ENCODE assay signal across 8 cellular contexts in genomic region chr1:37473431-37474050, GRCh38. TPM values are rescaled to one million over a fixed set of nuclear protein-coding genes. Genes with fewer than 3 reads are reported as not detected.
DNase-seq lines count a peak whose midpoint lies in the region; ATAC-seq and TF ChIP-seq lines count a peak whose summit lies in the region.

No MANE protein-coding gene starts in this region.

- no peak overlapping the region for H2BK120ac ChIP-seq in trophoblast cell (ENCODE audit: insufficient read depth, low read length, poor library complexity)

- H3K9ac ChIP-seq in trophoblast cell (ENCODE audit: low read length) = peak overlapping the region; percentile 81

- H3K14ac ChIP-seq in trophoblast cell (ENCODE audit: low read length) = peak overlapping the region; percentile 7

- H3K27ac Mint-ChIP-seq in CD14-positive monocyte (peak overlapping the region; percentile 12 to 96 (median 73)), IgD-negative memory B cell (peak overlapping the region; percentile 73 to 92 (median 89))
- H3K27ac Mint-ChIP-seq in activated T-helper 2 cell treated with anti-CD3 and anti-CD28 coated beads, Interferon-gamma antibody, Interleukin-2, Interleukin-4, amounts not matched to agents 10 μg/mL and 5 μg/mL and 100 μg/mL, durations not matched to agents 14 hours and 24 hours and 36 hours = peak overlapping the region; percentile 85

- WGBS in trophoblast cell (ENCODE audit: extremely low coverage, insufficient coverage, insufficient read length) = no CpG with 5 or more reads among the region's 12 CpGs

- H2AFZ ChIP-seq in trophoblast cell (ENCODE audit: insufficient read depth, low read length, poor library complexity) = peak overlapping the region; percentile 4

- H3K36me3 Mint-ChIP-seq in CD14-positive monocyte = peaks cover 20% of the 10 kb centered on the region in 2 donors
- H3K36me3 Mint-ChIP-seq in IgD-negative memory B cell = peaks cover 12% of the 10 kb centered on the region
- H3K36me3 Mint-ChIP-seq in activated T-helper 2 cell treated with anti-CD3 and anti-CD28 coated beads, Interferon-gamma antibody, Interleukin-2, Interleukin-4, amounts not matched to agents 10 μg/mL and 5 μg/mL and 100 μg/mL, durations not matched to agents 14 hours and 24 hours and 36 hours (ENCODE audit: low read depth) = peaks cover 37% of the 10 kb centered on the region

- no peak overlapping the region for H3K27ac ChIP-seq in trophoblast cell (ENCODE audit: low read depth, low read length)

- no peaks in the 10 kb centered on the region for H3K27me3 ChIP-seq in trophoblast cell (ENCODE audit: insufficient read depth, low read length)

- peak overlapping the region; percentile 80 for H2BK12ac ChIP-seq in trophoblast cell (ENCODE audit: low read length)

- H4K8ac ChIP-seq in trophoblast cell (ENCODE audit: low read depth, low read length) = peak overlapping the region; percentile 5

- peak overlapping the region; percentile 81 for H3K4me2 ChIP-seq in trophoblast cell (ENCODE audit: low read length)

- H3K23ac ChIP-seq in trophoblast cell (ENCODE audit: low read length) = no peak overlapping the region

- H3K18ac ChIP-seq in trophoblast cell (ENCODE audit: low read length) = peak overlapping the region; percentile 11

- H3K79me1 ChIP-seq in trophoblast cell (ENCODE audit: low read length) = peaks cover 50% of the 10 kb centered on the region

- peak overlapping the region; percentile 89 for H3K4me3 ChIP-seq in trophoblast cell (ENCODE audit: low read depth, low read length)

- H3K4me1 Mint-ChIP-seq in CD14-positive monocyte (peaks cover 71% of the 10 kb centered on the region), IgD-negative memory B cell (peaks cover 18 to 23% (median 20%) of the 10 kb centered on the region in 3 donors)
- peaks cover 37% of the 10 kb centered on the region for H3K4me1 Mint-ChIP-seq in activated T-helper 2 cell treated with anti-CD3 and anti-CD28 coated beads, Interferon-gamma antibody, Interleukin-2, Interleukin-4, amounts not matched to agents 10 μg/mL and 5 μg/mL and 100 μg/mL, durations not matched to agents 14 hours and 24 hours and 36 hours (ENCODE audit: low read depth)

- peak overlapping the region; percentile 78 to 86 for H3K4me3 Mint-ChIP-seq in CD14-positive monocyte
- peak overlapping the region; percentile 85 to 99 (median 98) for H3K4me3 Mint-ChIP-seq in IgD-negative memory B cell
- peak overlapping the region; percentile 78 for H3K4me3 Mint-ChIP-seq in activated T-helper 2 cell treated with anti-CD3 and anti-CD28 coated beads, Interferon-gamma antibody, Interleukin-2, Interleukin-4, amounts not matched to agents 10 μg/mL and 5 μg/mL and 100 μg/mL, durations not matched to agents 14 hours and 24 hours and 36 hours (ENCODE audit: low read depth)

- H3K9me3 Mint-ChIP-seq in CD14-positive monocyte (no peaks in the 10 kb centered on the region), IgD-negative memory B cell (no peaks in the 10 kb centered on the region)
- no peaks in the 10 kb centered on the region for H3K9me3 Mint-ChIP-seq in activated T-helper 2 cell treated with anti-CD3 and anti-CD28 coated beads, Interferon-gamma antibody, Interleukin-2, Interleukin-4, amounts not matched to agents 10 μg/mL and 5 μg/mL and 100 μg/mL, durations not matched to agents 14 hours and 24 hours and 36 hours

- H3K27me3 Mint-ChIP-seq in CD14-positive monocyte (ENCODE audit: low read depth in 3 of 3) (peaks cover 2 to 15% (median 8%) of the 10 kb centered on the region in 3 donors), IgD-negative memory B cell (no peaks in the 10 kb centered on the region)
- no peaks in the 10 kb centered on the region for H3K27me3 Mint-ChIP-seq in activated T-helper 2 cell treated with anti-CD3 and anti-CD28 coated beads, Interferon-gamma antibody, Interleukin-2, Interleukin-4, amounts not matched to agents 10 μg/mL and 5 μg/mL and 100 μg/mL, durations not matched to agents 14 hours and 24 hours and 36 hours (ENCODE audit: low read depth)

- peak overlapping the region; percentile 36 for H2AK5ac ChIP-seq in trophoblast cell (ENCODE audit: low read length)

- intact Hi-C loops in CD14-positive monocyte (cut with micrococcal nuclease) = loop anchor here in 1 of 2 donors (5.0 to 10.0 kb wide), 2 partner anchors 219 to 1169 kb away; partner anchors contain the start of genes CDCA8 and SH3D21
- intact Hi-C loops in activated T-helper 2 cell treated with anti-CD3 and anti-CD28 coated beads, Interferon-gamma antibody, Interleukin-2, Interleukin-4, amounts not matched to agents 10 μg/mL and 5 μg/mL and 100 μg/mL, durations not matched to agents 14 hours and 24 hours and 36 hours (cut with micrococcal nuclease) = loop anchor here (10.0 kb wide), 4 partner anchors 101 to 1721 kb away; partner anchors contain the start of genes SF3A3 and STK40

- DNase-seq in CD14-positive monocyte (ENCODE audit: low spot score) (no peak), germinal center (ENCODE audit: low spot score) (peak; percentile 53), trophoblast cell (peak in 1 of 2 donors; percentile 38)
- DNase-seq in activated T-helper 2 cell treated with anti-CD3 and anti-CD28 coated beads, Interferon-gamma antibody, Interleukin-2, Interleukin-4, amounts not matched to agents 10 μg/mL and 5 μg/mL and 100 μg/mL, durations not matched to agents 14 hours and 24 hours and 36 hours (ENCODE audit: low spot score) = no peak

- H4K12ac ChIP-seq in trophoblast cell (ENCODE audit: low read depth, low read length) = no peak overlapping the region

- peak overlapping the region; percentile 1 for H3K4ac ChIP-seq in trophoblast cell (ENCODE audit: low read depth, low read length)

- no peak for ATAC-seq in GM21723 (IDR thresholded peaks at IDR 0.05; ENCODE audit: unreplicated experiment)
- ATAC-seq in HG02870 (IDR thresholded peaks at IDR 0.05; ENCODE audit: unreplicated experiment) = no peak
- ATAC-seq in HG03095 (IDR thresholded peaks at IDR 0.05; ENCODE audit: unreplicated experiment) = no peak

- peaks cover 21 to 23% of the 10 kb centered on the region in 2 experiments for H3K36me3 ChIP-seq in trophoblast cell (ENCODE audit: control insufficient read depth in 1 of 2, insufficient read depth in 2 of 2, low read length in 2 of 2)

- peaks cover 51 to 61% of the 10 kb centered on the region in 2 experiments for H3K4me1 ChIP-seq in trophoblast cell (ENCODE audit: control insufficient read depth in 1 of 2, insufficient read depth in 2 of 2, low read length in 2 of 2)

- H2BK5ac ChIP-seq in trophoblast cell (ENCODE audit: low read depth, low read length, poor library complexity) = no peak overlapping the region

- no peaks in the 10 kb centered on the region for H3K9me3 ChIP-seq in trophoblast cell (ENCODE audit: insufficient read depth, low read depth, low read length)

- H3K79me2 ChIP-seq in trophoblast cell (ENCODE audit: control insufficient read depth, insufficient read depth, low read length, poor library complexity) = peaks cover 29% of the 10 kb centered on the region

- H4K91ac ChIP-seq in trophoblast cell (ENCODE audit: low read depth, low read length) = peak overlapping the region; percentile 31

- no peak for TF ChIP-seq CTCF in CD14-positive monocyte (IDR thresholded peaks at IDR 0.05)

RNA-seq across cellular contexts. Expression of gene ZC3H12A, which starts 0.8 kb away (rescaled TPM):
- polyA plus RNA-seq in CD14-positive monocyte (1 to 10 TPM; 5.2 to 5.8 TPM), IgD-negative memory B cell (20.6 TPM)
- 23.6 and 25.3 TPM in 2 replicates for total RNA-seq in activated T-helper 2 cell treated with anti-CD3 and anti-CD28 coated beads, Interferon-gamma antibody, Interleukin-2, Interleukin-4, amounts not matched to agents 10 μg/mL and 5 μg/mL and 100 μg/mL, durations not matched to agents 14 hours and 24 hours and 36 hours
- 9.4 and 9.6 TPM in 2 replicates for polyA plus RNA-seq in trophoblast cell (2013)

RNA-seq across cellular contexts. Expression of gene MEAF6, which starts 41.0 kb away (rescaled TPM):
- polyA plus RNA-seq in CD14-positive monocyte (10 to 100 TPM; 79.2 to 99.8 TPM), IgD-negative memory B cell (151 TPM)
- 87.9 and 93.0 TPM in 2 replicates for total RNA-seq in activated T-helper 2 cell treated with anti-CD3 and anti-CD28 coated beads, Interferon-gamma antibody, Interleukin-2, Interleukin-4, amounts not matched to agents 10 μg/mL and 5 μg/mL and 100 μg/mL, durations not matched to agents 14 hours and 24 hours and 36 hours
- polyA plus RNA-seq in trophoblast cell (2013) = 29.0 and 30.8 TPM in 2 replicates
